1 cellular context compared by ENCODE assay signal in genomic region chr5:58745350-58745749, GRCh38.
TF ChIP-seq lines count a peak whose summit lies in the region.

No MANE protein-coding gene starts in this region.

TF ChIP-seq in GM23338, 12 proteins besides CTCF, POLR2A, EP300 and RAD21 (continued from another document):
- TF ChIP-seq ZNF462 (CRISPR knock-in tag; IDR thresholded peaks at IDR 0.05): no peak
- TF ChIP-seq EZH2 (IDR thresholded peaks at IDR 0.05; ENCODE audit: low read depth, unreplicated experiment): no peak
- no peak for TF ChIP-seq ETS1 (IDR thresholded peaks at IDR 0.05)
